Comparison of ENCODE assay signal across 33 cellular contexts in genomic region chr16:375212-375611, GRCh38.
"Had no signal": no experiment of that assay in that cellular context is flagged by ENCODE, and none has a peak within 500 bp of the region (broad histone marks: within the 10 kb centered on the region; RNA-seq: fewer than 3 reads in every experiment).

No MANE protein-coding gene starts in this region.

- H3K4me3 Mint-ChIP-seq: activated B cell treated with CpG ODN at 0.5 μM for 24 hours; activated CD4-positive, alpha-beta memory T cell treated with anti-CD3 and anti-CD28 coated beads for 36 hours; activated CD4-positive, alpha-beta T cell treated with anti-CD3 and anti-CD28 coated beads, Interleukin-2, amount 10 ng/mL, durations not matched to agents 24 days and 14 days; activated CD8-positive, alpha-beta T cell treated with anti-CD3 and anti-CD28 coated beads for 36 hours; activated naive CD4-positive, alpha-beta T cell treated with anti-CD3 and anti-CD28 coated beads for 36 hours; activated naive CD8-positive, alpha-beta T cell treated with anti-CD3 and anti-CD28 coated beads for 36 hours; activated T-cell treated with anti-CD3 and anti-CD28 coated beads, Interleukin-2, amount 50 U/mL, for 4 hours; activated T-cell treated with anti-CD3 and anti-CD28 coated beads, Interleukin-2, amount 50 U/mL, for 72 hours; activated T-helper 1 cell treated with anti-CD3 and anti-CD28 coated beads, Interleukin-12 subunit alpha, Interleukin-12 subunit beta, Interleukin-2, Interleukin-4 antibody, amounts not matched to agents 30 ng/mL and 10 ng/mL and 1 ng/mL, durations not matched to agents 14 hours and 24 hours and 36 hours; activated T-helper 17 cell treated with anti-CD3 and anti-CD28 coated beads, Interleukin-2, amount 50 U/mL, for 72 hours; T-helper 1 cell treated with Interleukin-12 subunit alpha and Interleukin-12 subunit beta and Interleukin-4 antibody, amounts not matched to agents 30 μg/mL and 1 μg/mL, for 36 hours; T-helper 2 cell treated with Interferon-gamma antibody and Interleukin-4, amounts not matched to agents 5 μg/mL and 100 μg/mL, for 36 hours had no signal

- DNase-seq: activated B cell treated with CpG ODN at 0.5 μM for 24 hours; activated CD4-positive, alpha-beta memory T cell treated with anti-CD3 and anti-CD28 coated beads for 36 hours; activated CD4-positive, alpha-beta T cell treated with anti-CD3 and anti-CD28 coated beads for 4 hours; activated CD4-positive, alpha-beta T cell treated with anti-CD3 and anti-CD28 coated beads, Interleukin-2, amount 10 ng/mL, durations not matched to agents 24 days and 14 days; activated CD4-positive, alpha-beta T cell treated with anti-CD3 and anti-CD28 coated beads, Interleukin-2, amount 50 U/mL, for 1 hour; activated CD4-positive, alpha-beta T cell treated with anti-CD3 and anti-CD28 coated beads, Interleukin-2, amount 50 U/mL, for 4 hours; activated CD4-positive, CD25-positive, alpha-beta regulatory T cell treated with anti-CD3 and anti-CD28 coated beads, Interleukin-2, amount 50 U/mL, for 72 hours; activated CD8-positive, alpha-beta T cell treated with anti-CD3 and anti-CD28 coated beads for 36 hours; activated effector memory CD4-positive, alpha-beta T cell treated with anti-CD3 and anti-CD28 coated beads, Interleukin-2, amount 50 U/mL, for 16 hours; activated gamma-delta T cell treated with Interleukin-2 at 50 U/mL for 16 hours; activated naive CD4-positive, alpha-beta T cell; activated naive CD4-positive, alpha-beta T cell treated with anti-CD3 and anti-CD28 coated beads for 36 hours; activated naive CD4-positive, alpha-beta T cell treated with anti-CD3 and anti-CD28 coated beads, Interleukin-2, amount 50 U/mL, for 16 hours; activated naive CD8-positive, alpha-beta T cell treated with anti-CD3 and anti-CD28 coated beads for 36 hours; activated T-cell treated with anti-CD3 and anti-CD28 coated beads for 4 hours; activated T-cell treated with anti-CD3 and anti-CD28 coated beads, Interleukin-2, amount 50 U/mL, for 1 hour; activated T-cell treated with anti-CD3 and anti-CD28 coated beads, Interleukin-2, amount 50 U/mL, for 4 hours; activated T-cell treated with anti-CD3 and anti-CD28 coated beads, Interleukin-2, amount 50 U/mL, for 72 hours; adrenal gland; amniotic stem cell; brain microvascular endothelial cell; central memory CD4-positive, alpha-beta T cell; T-helper 1 cell; T-helper 2 cell; T-helper 9 cell had no signal

- H3K27ac Mint-ChIP-seq: activated B cell treated with CpG ODN at 0.5 μM for 24 hours; activated CD4-positive, alpha-beta memory T cell treated with anti-CD3 and anti-CD28 coated beads for 36 hours; activated CD4-positive, alpha-beta T cell treated with anti-CD3 and anti-CD28 coated beads, Interleukin-2, amount 10 ng/mL, durations not matched to agents 24 days and 14 days; activated CD8-positive, alpha-beta T cell treated with anti-CD3 and anti-CD28 coated beads for 36 hours; activated naive CD4-positive, alpha-beta T cell treated with anti-CD3 and anti-CD28 coated beads for 36 hours; activated naive CD4-positive, alpha-beta T cell treated with anti-CD3 and anti-CD28 coated beads, Interleukin-2, amount 50 U/mL, for 72 hours; activated naive CD8-positive, alpha-beta T cell treated with anti-CD3 and anti-CD28 coated beads for 36 hours; activated T-cell treated with anti-CD3 and anti-CD28 coated beads, Interleukin-2, amount 50 U/mL, for 72 hours; activated T-helper 1 cell treated with anti-CD3 and anti-CD28 coated beads, Interleukin-12 subunit alpha, Interleukin-12 subunit beta, Interleukin-2, Interleukin-4 antibody, amounts not matched to agents 30 ng/mL and 10 ng/mL and 1 ng/mL, durations not matched to agents 14 hours and 24 hours and 36 hours; activated T-helper 17 cell treated with anti-CD3 and anti-CD28 coated beads, Interleukin-2, amount 50 U/mL, for 72 hours; T-helper 1 cell treated with Interleukin-12 subunit alpha and Interleukin-12 subunit beta and Interleukin-4 antibody, amounts not matched to agents 30 μg/mL and 1 μg/mL, for 36 hours; T-helper 2 cell treated with Interferon-gamma antibody and Interleukin-4, amounts not matched to agents 5 μg/mL and 100 μg/mL, for 36 hours had no signal

- ATAC-seq: activated CD8-positive, alpha-beta T cell treated with anti-CD3 and anti-CD28 coated beads for 36 hours; activated naive CD4-positive, alpha-beta T cell treated with anti-CD3 and anti-CD28 coated beads, Interleukin-2, amount 50 U/mL, for 72 hours; activated T-cell treated with anti-CD3 and anti-CD28 coated beads, Interleukin-2, amount 50 U/mL, for 4 hours; activated T-cell treated with anti-CD3 and anti-CD28 coated beads, Interleukin-2, amount 50 U/mL, for 72 hours; activated T-helper 17 cell treated with anti-CD3 and anti-CD28 coated beads, Interleukin-2, amount 50 U/mL, for 72 hours; body of pancreas had no signal

- H3K27ac ChIP-seq: adrenal gland, body of pancreas, brain microvascular endothelial cell, breast epithelium, VCaP had no signal

- H3K36me3 Mint-ChIP-seq: activated naive CD4-positive, alpha-beta T cell treated with anti-CD3 and anti-CD28 coated beads, Interleukin-2, amount 50 U/mL, for 72 hours had no signal

- H3K27me3 Mint-ChIP-seq: activated B cell treated with CpG ODN at 0.5 μM for 24 hours; activated CD4-positive, alpha-beta memory T cell treated with anti-CD3 and anti-CD28 coated beads for 36 hours; activated CD4-positive, alpha-beta T cell treated with anti-CD3 and anti-CD28 coated beads, Interleukin-2, amount 10 ng/mL, durations not matched to agents 24 days and 14 days; activated CD8-positive, alpha-beta T cell treated with anti-CD3 and anti-CD28 coated beads for 36 hours; activated naive CD8-positive, alpha-beta T cell treated with anti-CD3 and anti-CD28 coated beads for 36 hours; activated T-helper 17 cell treated with anti-CD3 and anti-CD28 coated beads, Interleukin-2, amount 50 U/mL, for 72 hours had no signal

- H3K27me3 ChIP-seq: adrenal gland, body of pancreas, brain microvascular endothelial cell, breast epithelium had no signal

- H3K9me3 Mint-ChIP-seq: activated B cell treated with CpG ODN at 0.5 μM for 24 hours; activated CD4-positive, alpha-beta memory T cell treated with anti-CD3 and anti-CD28 coated beads for 36 hours; activated CD4-positive, alpha-beta T cell treated with anti-CD3 and anti-CD28 coated beads, Interleukin-2, amount 10 ng/mL, durations not matched to agents 24 days and 14 days; activated CD8-positive, alpha-beta T cell treated with anti-CD3 and anti-CD28 coated beads for 36 hours; activated naive CD4-positive, alpha-beta T cell treated with anti-CD3 and anti-CD28 coated beads for 36 hours; activated naive CD4-positive, alpha-beta T cell treated with anti-CD3 and anti-CD28 coated beads, Interleukin-2, amount 50 U/mL, for 72 hours; activated naive CD8-positive, alpha-beta T cell treated with anti-CD3 and anti-CD28 coated beads for 36 hours; activated T-cell treated with anti-CD3 and anti-CD28 coated beads, Interleukin-2, amount 50 U/mL, for 4 hours; activated T-cell treated with anti-CD3 and anti-CD28 coated beads, Interleukin-2, amount 50 U/mL, for 72 hours; activated T-helper 1 cell treated with anti-CD3 and anti-CD28 coated beads, Interleukin-12 subunit alpha, Interleukin-12 subunit beta, Interleukin-2, Interleukin-4 antibody, amounts not matched to agents 30 ng/mL and 10 ng/mL and 1 ng/mL, durations not matched to agents 14 hours and 24 hours and 36 hours; activated T-helper 17 cell treated with anti-CD3 and anti-CD28 coated beads, Interleukin-2, amount 50 U/mL, for 72 hours; T-helper 1 cell treated with Interleukin-12 subunit alpha and Interleukin-12 subunit beta and Interleukin-4 antibody, amounts not matched to agents 30 μg/mL and 1 μg/mL, for 36 hours; T-helper 2 cell treated with Interferon-gamma antibody and Interleukin-4, amounts not matched to agents 5 μg/mL and 100 μg/mL, for 36 hours had no signal

- H3K9me3 ChIP-seq: adrenal gland, body of pancreas, breast epithelium had no signal

- H3K36me3 ChIP-seq: breast epithelium had no signal

- H3K4me3 ChIP-seq: adrenal gland, body of pancreas, breast epithelium had no signal
